In the genomic region with DNA sequence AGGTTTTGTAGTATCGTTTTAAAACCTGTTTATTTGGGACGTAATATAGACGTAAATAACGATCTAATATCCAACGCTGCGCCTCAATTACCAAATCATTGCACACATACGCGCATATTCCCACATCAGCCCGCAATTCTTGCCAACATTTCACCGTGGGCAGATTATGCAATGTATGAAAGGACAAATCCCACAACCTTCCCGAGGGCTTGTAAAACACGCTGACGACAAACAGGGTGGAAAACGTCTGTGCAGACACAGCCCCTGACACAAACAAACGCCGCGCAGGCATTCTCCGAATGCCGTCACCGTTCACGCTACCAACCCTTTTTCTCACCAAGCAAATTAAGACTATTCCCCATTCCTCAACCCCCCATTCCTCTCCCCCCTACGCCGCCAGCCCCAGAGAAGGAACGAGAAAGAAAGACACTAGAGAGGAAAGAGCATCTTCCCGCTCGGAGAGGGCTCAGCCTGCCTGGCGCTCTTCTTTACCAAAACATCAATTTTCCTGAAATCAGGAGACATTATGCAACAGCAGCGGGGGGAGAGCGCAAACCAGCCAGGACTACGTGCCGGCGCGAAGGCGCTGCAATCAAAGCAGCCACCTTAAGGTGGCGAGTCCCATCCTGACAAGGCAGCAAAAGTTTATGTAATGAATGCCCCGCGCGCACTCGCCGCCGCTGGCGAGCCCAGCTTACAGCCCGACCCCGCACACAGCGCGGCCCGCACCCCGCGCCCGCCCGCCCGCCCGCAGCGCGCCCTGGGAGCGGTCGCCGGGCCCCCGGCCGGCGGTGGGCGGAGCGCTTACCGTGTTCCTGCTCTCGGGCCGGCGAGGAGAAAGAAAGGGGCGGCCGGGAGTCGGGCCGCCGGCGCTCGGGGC, we compare ENCODE assay signal across 8 cellular contexts. TPM values are rescaled to one million over a fixed set of nuclear protein-coding genes. Genes with fewer than 3 reads are reported as not detected.
DNase-seq lines count a peak whose midpoint lies in the region; ATAC-seq and TF ChIP-seq lines count a peak whose summit lies in the region.

No MANE protein-coding gene starts in this region.

- DNase-seq in COLO829 (ENCODE audit: low spot score) (peak; percentile 66), SK-MEL-5 (ENCODE audit: low read depth, low spot score) (peak; percentile 62), Right ventricle myocardium superior (peak; percentile 75), ovary (peak; percentile 72 to 82 (median 77))
- peak; percentile 8 for DNase-seq in activated naive CD8-positive, alpha-beta T cell treated with anti-CD3 and anti-CD28 coated beads, Interleukin-2, amount 50 U/mL, for 16 hours (ENCODE audit: low read depth, low spot score)

- peaks cover 9% of the 10 kb centered on the region for H3K4me1 ChIP-seq in ovary (ENCODE audit: insufficient read depth)

- in situ Hi-C loops in SK-MEL-5 (cut with HindIII; ENCODE audit: low pct_unique_long_range_greater_than_20kb, low sequenced_read_pairs), result no loop called here

- peak overlapping the region; percentile 90 to 95 for H3K27ac ChIP-seq in ovary

- peak in 1 of 3 donors; percentile 22 for TF ChIP-seq CTCF in ovary (IDR thresholded peaks at IDR 0.05)

- peak; percentile 49 for ATAC-seq in GM19455 (IDR thresholded peaks at IDR 0.05; ENCODE audit: unreplicated experiment)
- peak; percentile 14 for ATAC-seq in HG03558 (IDR thresholded peaks at IDR 0.05; ENCODE audit: extremely low read depth, unreplicated experiment)
- ATAC-seq in Right ventricle myocardium superior (ENCODE audit: poor library complexity), result peak; percentile 30
- ATAC-seq in HG03097 (IDR thresholded peaks at IDR 0.05; ENCODE audit: low FRiP score, unreplicated experiment), result no peak

- H3K27me3 ChIP-seq in ovary, result no peaks in the 10 kb centered on the region

- intact Hi-C loops in Right ventricle myocardium superior (cut with DNase I) (loop anchor here (5.0 kb wide), 1 partner anchor 386 kb away; no protein-coding TSS in a partner anchor), ovary (cut with DNase I) (loop anchor here (5.0 to 10.0 kb wide), 8 partner anchors 61 to 522 kb away; a partner anchor contains a TSS)

- peak overlapping the region; percentile 60 for H3K4me3 ChIP-seq in ovary

- TF ChIP-seq POLR2A in ovary (IDR thresholded peaks at IDR 0.05), result peak; percentile 59

- WGBS in ovary, 3 donors, result 0% methylated on average over 39 to 74 of the region's 74 CpGs

- peak; percentile 89 for TF ChIP-seq EP300 in ovary (IDR thresholded peaks at IDR 0.05)

- no peaks in the 10 kb centered on the region for H3K9me3 ChIP-seq in ovary

- no peaks in the 10 kb centered on the region for H3K36me3 ChIP-seq in ovary

RNA-seq across cellular contexts. Expression of a gene that starts 0.6 kb away (rescaled TPM):
- 10.1 and 11.3 TPM in 2 replicates for total RNA-seq in SK-MEL-5 (2014; rRNA removed; shearing (Covaris generic))
- 13.9 and 16.2 TPM in 2 replicates for polyA plus RNA-seq in SK-MEL-5 (2015; cell fraction: cytosol; rRNA removed)
- 12.7 and 13.2 TPM in 2 replicates for polyA plus RNA-seq in SK-MEL-5 (2015; cell fraction: nucleus; rRNA removed)
- 19.9 TPM for total RNA-seq in Right ventricle myocardium superior
- 10 to 100 TPM; 40.2 to 87.0 (median 71.4) TPM for total RNA-seq in ovary
- 10 to 100 TPM; 31.8 to 37.5 TPM for polyA plus RNA-seq in ovary

Comparison
In these comparisons a context has a peak if more than half of its experiments do, and no peak if none do; other contexts are left out.
1. DNase-seq: peak in every context shown above with its lines; median percentile 77 in ovary; 75 in Right ventricle myocardium superior; 66 in COLO829; 62 in SK-MEL-5; 8 in activated naive CD8-positive, alpha-beta T cell treated with anti-CD3 and anti-CD28 coated beads, Interleukin-2, amount 50 U/mL, for 16 hours.